Comparison of ENCODE assay signal across 8 cellular contexts in the genomic region with DNA sequence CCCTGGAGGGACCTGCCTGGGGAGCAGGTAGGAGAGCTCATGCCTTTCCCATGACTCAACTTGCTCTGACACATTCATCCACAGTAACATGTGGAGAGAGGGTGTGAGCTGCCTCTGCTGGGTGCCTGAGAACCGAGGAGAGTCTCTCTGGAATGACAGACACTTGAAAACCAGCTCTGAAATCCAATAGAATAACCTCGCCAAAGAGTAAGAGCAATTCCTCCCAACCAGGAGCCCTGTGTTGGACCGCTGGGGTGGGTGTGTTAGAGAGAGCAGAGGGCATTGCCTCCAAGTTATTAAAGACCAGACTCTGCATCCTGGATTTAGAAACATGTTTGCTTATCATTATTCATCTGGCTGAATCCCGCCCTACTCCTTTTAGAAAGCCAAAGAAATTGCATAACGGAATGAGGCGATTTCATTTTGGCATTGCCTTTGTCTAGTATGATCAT. TPM values are rescaled to one million over a fixed set of nuclear protein-coding genes. Genes with fewer than 3 reads are reported as not detected.
DNase-seq lines count a peak whose midpoint lies in the region; TF ChIP-seq lines count a peak whose summit lies in the region.
"Not testable (repeated sequence)": the region's sequence is repeated elsewhere in the genome, so short reads cannot be mapped to it uniquely, and the experiment has no call there.

No MANE protein-coding gene starts in this region.

- H4K8ac ChIP-seq in mesendoderm (ENCODE audit: low read depth, low read length): not testable (repeated sequence)

- not testable (repeated sequence) for H4K5ac ChIP-seq in mesendoderm (ENCODE audit: low read length)

- not testable (repeated sequence) for TF ChIP-seq CTCF in left ventricle myocardium inferior (IDR thresholded peaks at IDR 0.05; ENCODE audit: borderline replicate concordance); suprapubic skin (IDR thresholded peaks at IDR 0.05)

- not testable (repeated sequence) for H2BK5ac ChIP-seq in mesendoderm (ENCODE audit: low read length)

- H2BK15ac ChIP-seq in mesendoderm (replicated peaks; ENCODE audit: low read depth): not testable (repeated sequence)

- H3K9me3 ChIP-seq in esophagus (ENCODE audit: control insufficient read depth in 2 of 2, insufficient read depth in 1 of 2, low read depth in 1 of 2, low read length in 1 of 2); left ventricle myocardium inferior (replicated peaks); suprapubic skin: not testable (repeated sequence)

- H2AK5ac ChIP-seq in mesendoderm (ENCODE audit: low read length): not testable (repeated sequence)

- not testable (repeated sequence) for H3K27me3 ChIP-seq in esophagus (ENCODE audit: control insufficient read depth in 1 of 2, insufficient read depth in 2 of 2, low read length in 2 of 2); left ventricle myocardium inferior (ENCODE audit: low read depth); mesendoderm (ENCODE audit: insufficient read depth, low read length, poor library complexity); suprapubic skin

- intact Hi-C loops in left ventricle myocardium inferior (cut with micrococcal nuclease): not testable (repeated sequence)

- not testable (repeated sequence) for H3K36me3 ChIP-seq in esophagus (ENCODE audit: control insufficient read depth in 2 of 2, insufficient read depth in 2 of 2, low read length in 1 of 2); left ventricle myocardium inferior; mesendoderm (ENCODE audit: control insufficient read depth, insufficient read depth, low read length); suprapubic skin

- in situ Hi-C loops in ACHN (cut with HindIII; ENCODE audit: low pct_ligation_motif_present, low pct_unique_long_range_greater_than_20kb, low sequenced_read_pairs): not testable (repeated sequence)

- H3K56ac ChIP-seq in mesendoderm (ENCODE audit: low read length): not testable (repeated sequence)

- H3K4me1 ChIP-seq in esophagus (ENCODE audit: control insufficient read depth in 2 of 2, insufficient read depth in 2 of 2, low read length in 1 of 2); mesendoderm (ENCODE audit: control insufficient read depth, low read depth, low read length): not testable (repeated sequence)
- H3K4me1 ChIP-seq in left ventricle myocardium inferior: peaks cover 51% of the 10 kb centered on the region
- H3K4me1 ChIP-seq in suprapubic skin: peaks cover 18% of the 10 kb centered on the region

- H3K23ac ChIP-seq in mesendoderm (ENCODE audit: low read length): not testable (repeated sequence)

- TF ChIP-seq POLR2A in suprapubic skin (IDR thresholded peaks at IDR 0.05): not testable (repeated sequence)

- not testable (repeated sequence) for TF ChIP-seq EP300 in suprapubic skin (IDR thresholded peaks at IDR 0.05)

- H3K79me1 ChIP-seq in mesendoderm (ENCODE audit: low read length): not testable (repeated sequence)

- not testable (repeated sequence) for H2BK120ac ChIP-seq in mesendoderm (ENCODE audit: low read depth, low read length)

- H3K4ac ChIP-seq in mesendoderm (ENCODE audit: low read depth, low read length): not testable (repeated sequence)

- H3K9ac ChIP-seq in mesendoderm (ENCODE audit: low read length): not testable (repeated sequence)

- H3K27ac ChIP-seq in esophagus (ENCODE audit: low read depth in 2 of 2, low read length in 1 of 2) (peak overlapping the region; percentile 65 to 69), left ventricle myocardium inferior (replicated peaks) (peak overlapping the region; percentile 88), suprapubic skin (peak overlapping the region; percentile 71)
- not testable (repeated sequence) for H3K27ac ChIP-seq in mesendoderm (ENCODE audit: low read depth, low read length)

- not testable (repeated sequence) for H3K79me2 ChIP-seq in mesendoderm (ENCODE audit: control insufficient read depth, insufficient read depth, low read length)

- H3K18ac ChIP-seq in mesendoderm (ENCODE audit: low read length): not testable (repeated sequence)

- DNase-seq in ACHN (peak; percentile 51), H4 (ENCODE audit: low spot score) (peak; percentile 25), NCI-H460 (ENCODE audit: extremely low read depth, low read depth) (peak; percentile 82), amniotic epithelial cell (ENCODE audit: low read depth) (peak; percentile 83), left ventricle myocardium inferior (peak; percentile 28), mesendoderm (peak; percentile 88)
- DNase-seq in suprapubic skin (ENCODE audit: low spot score in 2 of 2): not testable (repeated sequence)

- not testable (repeated sequence) for H3K4me2 ChIP-seq in mesendoderm (ENCODE audit: low read length)

- 33 to 38% methylated on average over 6 of the region's 6 CpGs for WGBS in esophagus, 2 donors
- WGBS in mesendoderm (ENCODE audit: extremely low coverage, insufficient coverage, low lambda C conversion rate): no CpG with 5 or more reads among the region's 6 CpGs
- WGBS in suprapubic skin: 33% methylated on average over 6 of the region's 6 CpGs

- not testable (repeated sequence) for H3K4me3 ChIP-seq in esophagus (ENCODE audit: low read depth in 1 of 2, low read length in 2 of 2); left ventricle myocardium inferior; mesendoderm (ENCODE audit: low read length); suprapubic skin

RNA-seq across cellular contexts. Expression of a gene that starts 35.7 kb away (rescaled TPM):
- total RNA-seq in H4 (2014; rRNA removed; shearing (Covaris generic)): 13.8 and 16.6 TPM in 2 replicates
- 24.5 and 31.4 TPM in 2 replicates for total RNA-seq in NCI-H460 (2014; rRNA removed; shearing (Covaris generic))
- polyA plus RNA-seq in NCI-H460 (2014; cell fraction: nucleus; rRNA removed): 10.2 and 12.7 TPM in 2 replicates
- polyA plus RNA-seq in esophagus: 10 to 100 TPM; 27.6 to 35.7 TPM
- total RNA-seq in left ventricle myocardium inferior (331 TPM), suprapubic skin (100 to 1,000 TPM; 124 to 249 (median 163) TPM)
- polyA plus RNA-seq in mesendoderm (2013, experiment 1 of 2): 23.0 TPM
- polyA plus RNA-seq in mesendoderm (2013, experiment 2 of 2): 24.9 TPM
